In the genomic region with DNA sequence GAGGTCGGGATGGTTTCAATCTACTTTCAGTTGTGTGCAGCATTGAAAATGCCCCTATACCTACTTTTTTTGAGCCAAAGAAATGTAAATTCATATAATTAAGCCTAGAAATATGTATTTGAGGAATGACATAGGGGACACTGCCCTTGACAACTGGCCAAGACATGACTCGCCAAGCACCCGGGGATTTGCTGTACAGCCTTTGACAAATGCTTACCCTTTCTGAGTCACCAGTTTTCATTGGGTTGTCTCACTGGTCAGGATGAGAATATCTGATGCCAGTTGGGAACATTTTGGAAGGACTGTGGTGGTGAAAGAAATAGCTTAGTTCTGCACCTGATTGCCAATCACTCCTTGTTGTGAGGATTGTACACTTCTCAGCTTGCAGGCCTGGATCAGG, we compare ENCODE assay signal across 13 cellular contexts.
DNase-seq lines count a peak whose midpoint lies in the region; ATAC-seq and TF ChIP-seq lines count a peak whose summit lies in the region.
"Had no signal": no experiment of that assay in that cellular context is flagged by ENCODE, and none has a peak within 500 bp of the region (broad histone marks: within the 10 kb centered on the region; RNA-seq: fewer than 3 reads in every experiment).

No MANE protein-coding gene starts in this region.

- H3K27me3 ChIP-seq in trophoblast cell (ENCODE audit: insufficient read depth, low read length) (no peaks in the 10 kb centered on the region), upper lobe of right lung (no peaks in the 10 kb centered on the region)

- intact Hi-C loops in Calu3 (cut with micrococcal nuclease; ENCODE audit: unreplicated experiment): loop anchor here (5.0 to 10.0 kb wide), 4 partner anchors 169 to 819 kb away; partner anchors contain the start of genes HABP2 and TCF7L2
- intact Hi-C loops in activated CD4-positive, alpha-beta T cell treated with anti-CD3 and anti-CD28 coated beads for 36 hours (cut with DNase I, micrococcal nuclease): loop anchor here (5.0 to 10.0 kb wide), 3 partner anchors 176 to 661 kb away; no protein-coding TSS in a partner anchor
- intact Hi-C loops in upper lobe of right lung (cut with DNase I): no loop called here

- H2BK120ac ChIP-seq in trophoblast cell (ENCODE audit: insufficient read depth, low read length, poor library complexity): no peak overlapping the region

- no peaks in the 10 kb centered on the region for H3K79me1 ChIP-seq in trophoblast cell (ENCODE audit: low read length)

- no peaks in the 10 kb centered on the region for H3K4me1 ChIP-seq in trophoblast cell (ENCODE audit: control insufficient read depth in 1 of 2, insufficient read depth in 2 of 2, low read length in 2 of 2)
- peaks cover 33% of the 10 kb centered on the region for H3K4me1 ChIP-seq in upper lobe of right lung

- H3K18ac ChIP-seq in trophoblast cell (ENCODE audit: low read length): no peak overlapping the region

- POLR2A ChIA-PET in activated CD4-positive, alpha-beta T cell treated with anti-CD3 and anti-CD28 coated beads for 36 hours (lab: Charles Lee): no interaction called here

- TF ChIP-seq CTCF in Calu3 (IDR thresholded peaks at IDR 0.05; ENCODE audit: unreplicated experiment): no peak
- TF ChIP-seq CTCF in upper lobe of right lung (IDR thresholded peaks at IDR 0.05): no peak

- H3K36me3 ChIP-seq in trophoblast cell (ENCODE audit: control insufficient read depth in 1 of 2, insufficient read depth in 2 of 2, low read length in 2 of 2) (no peaks in the 10 kb centered on the region), upper lobe of right lung (no peaks in the 10 kb centered on the region)

- no peak overlapping the region for H3K23ac ChIP-seq in trophoblast cell (ENCODE audit: low read length)

- no peak overlapping the region for H3K27ac ChIP-seq in epithelial cell of prostate
- H3K27ac ChIP-seq in trophoblast cell (ENCODE audit: low read depth, low read length): no peak overlapping the region
- no peak overlapping the region for H3K27ac ChIP-seq in upper lobe of right lung
- H3K27ac ChIP-seq: PC-9 had no signal

- no peaks in the 10 kb centered on the region for H3K79me2 ChIP-seq in trophoblast cell (ENCODE audit: control insufficient read depth, insufficient read depth, low read length, poor library complexity)

- no peak overlapping the region for H4K91ac ChIP-seq in trophoblast cell (ENCODE audit: low read depth, low read length)

- no peak overlapping the region for H2BK12ac ChIP-seq in trophoblast cell (ENCODE audit: low read length)

- H3K36me3 Mint-ChIP-seq in Calu3 (ENCODE audit: insufficient read depth, unreplicated experiment): no peaks in the 10 kb centered on the region
- H3K36me3 Mint-ChIP-seq in activated CD4-positive, alpha-beta T cell treated with anti-CD3 and anti-CD28 coated beads for 36 hours (ENCODE audit: low read depth): no peaks in the 10 kb centered on the region
- H3K36me3 Mint-ChIP-seq: activated naive CD8-positive, alpha-beta T cell treated with anti-CD3 and anti-CD28 coated beads, Interleukin-2, amount 10 ng/mL, durations not matched to agents 7 days and 5 days had no signal

- CTCF ChIA-PET in Calu3 (lab: Charles Lee): interaction anchor here (1.6 to 1.7 kb wide), 2 partner anchors 177 to 914 kb away, joined by 4 to 10 read pairs; no protein-coding TSS in a partner anchor
- CTCF ChIA-PET in activated CD4-positive, alpha-beta T cell treated with anti-CD3 and anti-CD28 coated beads for 36 hours (lab: Charles Lee): interaction anchor here (0.6 to 2.4 kb wide), 8 partner anchors 8 to 914 kb away, joined by 3 to 10 read pairs (median 4); no protein-coding TSS in a partner anchor

- H3K27ac Mint-ChIP-seq in Calu3 (ENCODE audit: unreplicated experiment): no peak overlapping the region
- no peak overlapping the region for H3K27ac Mint-ChIP-seq in activated CD4-positive, alpha-beta T cell treated with anti-CD3 and anti-CD28 coated beads for 36 hours
- H3K27ac Mint-ChIP-seq: activated naive CD8-positive, alpha-beta T cell treated with anti-CD3 and anti-CD28 coated beads, Interleukin-2, amount 10 ng/mL, durations not matched to agents 7 days and 5 days; effector memory CD8-positive, alpha-beta T cell had no signal

- peaks cover 12% of the 10 kb centered on the region for H3K27me3 Mint-ChIP-seq in Calu3 (ENCODE audit: unreplicated experiment)
- H3K27me3 Mint-ChIP-seq in activated CD4-positive, alpha-beta T cell treated with anti-CD3 and anti-CD28 coated beads for 36 hours: peaks cover 5% of the 10 kb centered on the region

- no TSS peak for BruUV-seq in Calu3 (replicated peaks; lab: Mats Ljungman, UMichigan)

- no peak overlapping the region for H2BK5ac ChIP-seq in trophoblast cell (ENCODE audit: low read depth, low read length, poor library complexity)

- H3K4me3 ChIP-seq in trophoblast cell (ENCODE audit: low read depth, low read length): no peak overlapping the region
- no peak overlapping the region for H3K4me3 ChIP-seq in upper lobe of right lung
- H3K4me3 ChIP-seq: PC-9, smooth muscle cell had no signal

- H3K4me3 Mint-ChIP-seq in Calu3 (ENCODE audit: low read depth, unreplicated experiment): no peak overlapping the region
- no peak overlapping the region for H3K4me3 Mint-ChIP-seq in activated CD4-positive, alpha-beta T cell treated with anti-CD3 and anti-CD28 coated beads for 36 hours
- H3K4me3 Mint-ChIP-seq: activated naive CD8-positive, alpha-beta T cell treated with anti-CD3 and anti-CD28 coated beads, Interleukin-2, amount 10 ng/mL, durations not matched to agents 7 days and 5 days; effector memory CD8-positive, alpha-beta T cell had no signal

- no peak overlapping the region for H4K8ac ChIP-seq in trophoblast cell (ENCODE audit: low read depth, low read length)

- no peak overlapping the region for H3K9ac ChIP-seq in trophoblast cell (ENCODE audit: low read length)

- no peak for ATAC-seq in activated CD4-positive, alpha-beta T cell treated with anti-CD3 and anti-CD28 coated beads for 36 hours
- ATAC-seq in upper lobe of right lung (no peak), HG03095 (IDR thresholded peaks at IDR 0.05; ENCODE audit: unreplicated experiment) (no peak)
- ATAC-seq: effector memory CD8-positive, alpha-beta T cell had no signal

- H2AK5ac ChIP-seq in trophoblast cell (ENCODE audit: low read length): no peak overlapping the region

- peak; percentile 4 for DNase-seq in Calu3
- DNase-seq in RPMI7951 (ENCODE audit: low read depth): peak; percentile 18
- peak; percentile 37 for DNase-seq in epithelial cell of prostate (ENCODE audit: low read depth, low spot score)
- DNase-seq in trophoblast cell: peak; percentile 69 to 78
- no peak for DNase-seq in activated CD4-positive, alpha-beta T cell treated with anti-CD3 and anti-CD28 coated beads for 36 hours
- no peak for DNase-seq in upper lobe of right lung
- no peak for DNase-seq in KG1 (lab: John Stamatoyannopoulos, UW)
- DNase-seq: activated naive CD8-positive, alpha-beta T cell treated with anti-CD3 and anti-CD28 coated beads, Interleukin-2, amount 10 ng/mL, durations not matched to agents 7 days and 5 days; effector memory CD8-positive, alpha-beta T cell; NCI-H2171 treated with DMSO at 0.1 percent for 48 hours had no signal

- no CpG with 5 or more reads among the region's 3 CpGs for WGBS in trophoblast cell (ENCODE audit: extremely low coverage, insufficient coverage, insufficient read length)

- H3K4ac ChIP-seq in trophoblast cell (ENCODE audit: low read depth, low read length): no peak overlapping the region

- no peak overlapping the region for H4K12ac ChIP-seq in trophoblast cell (ENCODE audit: low read depth, low read length)

- H3K9me3 ChIP-seq in trophoblast cell (ENCODE audit: insufficient read depth, low read depth, low read length): no peaks in the 10 kb centered on the region
- no peaks in the 10 kb centered on the region for H3K9me3 ChIP-seq in upper lobe of right lung

- H2AFZ ChIP-seq in trophoblast cell (ENCODE audit: insufficient read depth, low read length, poor library complexity): no peak overlapping the region

- no peak overlapping the region for H3K4me2 ChIP-seq in trophoblast cell (ENCODE audit: low read length)

- H3K9me3 Mint-ChIP-seq in Calu3 (ENCODE audit: low read depth, unreplicated experiment): no peaks in the 10 kb centered on the region
- H3K9me3 Mint-ChIP-seq in activated CD4-positive, alpha-beta T cell treated with anti-CD3 and anti-CD28 coated beads for 36 hours (ENCODE audit: low read depth): no peaks in the 10 kb centered on the region
- H3K9me3 Mint-ChIP-seq: activated naive CD8-positive, alpha-beta T cell treated with anti-CD3 and anti-CD28 coated beads, Interleukin-2, amount 10 ng/mL, durations not matched to agents 7 days and 5 days; effector memory CD8-positive, alpha-beta T cell had no signal

- H3K14ac ChIP-seq in trophoblast cell (ENCODE audit: low read length): no peak overlapping the region

- H3K4me1 Mint-ChIP-seq in Calu3 (ENCODE audit: low read depth, unreplicated experiment): peaks cover 16% of the 10 kb centered on the region
- peaks cover 19% of the 10 kb centered on the region for H3K4me1 Mint-ChIP-seq in activated CD4-positive, alpha-beta T cell treated with anti-CD3 and anti-CD28 coated beads for 36 hours

Comparison
In these comparisons a context has a peak if more than half of its experiments do, and no peak if none do; other contexts are left out.
1. DNase-seq: peak in Calu3 (single experiment), RPMI7951 (single experiment), epithelial cell of prostate (single experiment) and trophoblast cell (2 of 2); none in activated CD4-positive, alpha-beta T cell treated with anti-CD3 and anti-CD28 coated beads for 36 hours (single experiment), upper lobe of right lung (single experiment) and KG1 (single experiment).